In the genomic region with DNA sequence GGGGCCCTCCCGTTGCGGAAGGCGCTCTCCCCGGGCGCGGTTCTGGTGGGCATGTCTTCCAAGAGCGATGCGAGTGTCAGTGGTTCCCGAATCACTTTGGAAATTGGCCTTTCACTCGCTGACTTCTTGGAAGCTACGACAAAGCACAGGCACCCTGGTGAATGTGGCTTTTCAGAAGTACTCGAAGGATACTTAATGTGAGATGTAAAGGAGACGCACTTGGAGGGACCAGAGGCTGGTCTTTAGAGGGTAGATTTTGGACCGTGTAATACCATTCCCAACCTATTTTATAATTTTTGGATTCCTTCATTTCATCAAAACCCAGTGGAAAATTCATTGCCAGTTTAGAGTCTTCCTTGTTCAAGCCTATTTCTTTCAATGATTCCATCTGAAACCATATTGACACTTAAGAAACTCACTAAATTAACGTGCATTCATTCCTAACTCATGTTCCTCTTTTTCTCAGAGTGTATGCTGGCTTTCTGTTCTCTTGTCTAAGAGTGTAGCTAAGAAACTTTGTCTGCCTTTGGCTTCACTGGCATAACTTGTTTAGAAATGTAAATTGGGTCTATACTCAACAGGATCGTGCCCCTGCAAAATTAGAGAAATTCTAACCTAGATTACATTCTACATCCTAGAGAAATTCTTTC, we compare ENCODE assay signal across 8 cellular contexts. TPM values are rescaled to one million over a fixed set of nuclear protein-coding genes. Genes with fewer than 3 reads are reported as not detected.
DNase-seq lines count a peak whose midpoint lies in the region; ATAC-seq, FAIRE-seq and TF ChIP-seq lines count a peak whose summit lies in the region.

No MANE protein-coding gene starts in this region.

- TF ChIP-seq POLR2A in right lobe of liver (IDR thresholded peaks at IDR 0.05) = no peak
- no peak for TF ChIP-seq POLR2A in thyroid gland (IDR thresholded peaks at IDR 0.05)

- ATAC-seq in right lobe of liver = peak in 3 of 4 donors; percentile 13 to 44 (median 19)

- H3K27ac ChIP-seq in right lobe of liver (peak overlapping the region in 2 of 3 donors; percentile 49 to 63), thyroid gland (peak overlapping the region; percentile 37 to 79 (median 58))

- intact Hi-C loops in right lobe of liver (cut with DNase I) = no loop called here
- intact Hi-C loops in thyroid gland (cut with DNase I) = no loop called here

- H3K4me3 ChIP-seq in HAP-1 (peak overlapping the region; percentile 62), bronchial epithelial cell (ENCODE audit: low read depth, low read length) (peak overlapping the region; percentile 77), right lobe of liver (peak overlapping the region; percentile 52 to 90 (median 65)), thyroid gland (replicated peaks in 1 of 3) (peak overlapping the region; percentile 54 to 78 (median 55))

- FAIRE-seq in bronchial epithelial cell (lab: Jason Lieb, UNC) = no peak

- H3K36me3 ChIP-seq in HAP-1 (replicated peaks) (no peaks in the 10 kb centered on the region; the same call in 1 of the 2 replicates), bronchial epithelial cell (ENCODE audit: control insufficient read depth, insufficient read depth, low read length) (no peaks in the 10 kb centered on the region), right lobe of liver (no peaks in the 10 kb centered on the region), thyroid gland (no peaks in the 10 kb centered on the region)

- H3K9me3 ChIP-seq in HAP-1 (no peaks in the 10 kb centered on the region), right lobe of liver (no peaks in the 10 kb centered on the region), thyroid gland (no peaks in the 10 kb centered on the region)

- H3K27me3 ChIP-seq in HAP-1 (ENCODE audit: low read depth) = no peaks in the 10 kb centered on the region
- H3K27me3 ChIP-seq in bronchial epithelial cell (ENCODE audit: control insufficient read depth, insufficient read depth, low read length) = no peaks in the 10 kb centered on the region
- H3K27me3 ChIP-seq in right lobe of liver = no peaks in the 10 kb centered on the region
- H3K27me3 ChIP-seq in thyroid gland = no peaks in the 10 kb centered on the region

- in situ Hi-C loops in HAP-1 (cut with MboI; ENCODE audit: low sequenced_read_pairs) = no loop called here

- no peak for TF ChIP-seq CTCF in bronchial epithelial cell (IDR thresholded peaks at IDR 0.05; ENCODE audit: insufficient read depth, low read length, severe bottlenecking)
- no peak for TF ChIP-seq CTCF in right lobe of liver (IDR thresholded peaks at IDR 0.05)
- TF ChIP-seq CTCF in thyroid gland (IDR thresholded peaks at IDR 0.05) = no peak

- WGBS in right lobe of liver (ENCODE audit: insufficient coverage, low coverage, low lambda C conversion rate, missing lambda C conversion rate) = 16% methylated on average over 8 of the region's 16 CpGs
- 8 to 10% methylated on average over 14 to 16 of the region's 16 CpGs for WGBS in thyroid gland, 2 donors

- peak; percentile 9 for DNase-seq in NCI-H1436 (lab: John Stamatoyannopoulos, UW)
- DNase-seq in NCI-H1436 treated with DMSO at 0.1 percent for 48 hours (lab: John Stamatoyannopoulos, UW) = no peak
- DNase-seq in HAP-1 (ENCODE audit: low spot score in 2 of 2) = no peak
- DNase-seq in NCI-H146 treated with DMSO at 0.1 percent for 48 hours (lab: John Stamatoyannopoulos, UW; ENCODE audit: unreplicated experiment) = peak; percentile 32
- peak; percentile 15 for DNase-seq in bronchial epithelial cell (ENCODE audit: low read depth)
- no peak for DNase-seq in right lobe of liver
- no peak for DNase-seq in thyroid gland
- no peak for DNase-seq in NCI-H1417 treated with DMSO at 0.1 percent for 48 hours (lab: John Stamatoyannopoulos, UW)

- H3K4me1 ChIP-seq in HAP-1 (peaks cover 7% of the 10 kb centered on the region), right lobe of liver (no peaks in the 10 kb centered on the region), thyroid gland (no peaks in the 10 kb centered on the region)

RNA-seq across cellular contexts. Expression of a gene that starts 0.6 kb away (rescaled TPM):
- total RNA-seq in bronchial epithelial cell (26.6 and 30.3 TPM in 2 replicates), right lobe of liver (1 to 10 TPM; 6.5 to 8.9 (median 8.4) TPM), thyroid gland (10 to 100 TPM; 22.4 to 25.7 (median 24.7) TPM)

RNA-seq across cellular contexts. Expression of a gene that starts 17.2 kb away (rescaled TPM):
- total RNA-seq in bronchial epithelial cell (not detected in 2 replicates), right lobe of liver (not detected), thyroid gland (not detected)

Comparison
In these comparisons a context has a peak if more than half of its experiments do, and no peak if none do; other contexts are left out.
1. DNase-seq: peak in NCI-H1436 (single experiment), NCI-H146 treated with DMSO at 0.1 percent for 48 hours (single experiment) and bronchial epithelial cell (single experiment); none in NCI-H1436 treated with DMSO at 0.1 percent for 48 hours (single experiment), HAP-1 (0 of 2), right lobe of liver (0 of 3), thyroid gland (0 of 2) and NCI-H1417 treated with DMSO at 0.1 percent for 48 hours (single experiment).
2. Peak in every context shown above with its lines, with median percentiles within 50 percentile points of each other: H3K4me3 ChIP-seq.